In the genomic region with DNA sequence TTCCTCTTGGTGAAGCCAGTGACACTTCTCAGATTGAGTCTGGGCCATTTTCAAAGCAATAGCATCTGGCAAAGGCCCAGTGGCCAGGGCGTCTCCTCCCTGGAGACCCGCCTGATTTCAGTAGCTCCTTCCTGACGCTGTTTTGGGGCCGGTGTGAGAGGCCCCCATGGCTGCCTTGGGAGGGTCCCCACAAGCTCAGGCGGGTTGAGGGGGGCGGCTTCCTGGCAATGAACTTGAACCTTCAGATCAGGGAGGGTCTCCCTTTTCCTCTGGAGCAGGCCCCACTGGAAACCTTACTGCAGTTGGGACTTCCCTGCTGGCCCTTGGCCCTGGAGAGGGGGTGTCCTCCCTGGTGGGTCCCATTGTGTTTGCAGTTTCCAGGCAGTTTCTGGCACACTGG, we compare ENCODE assay signal across 15 cellular contexts.
DNase-seq lines count a peak whose midpoint lies in the region; ATAC-seq and TF ChIP-seq lines count a peak whose summit lies in the region.
"Had no signal": no experiment of that assay in that cellular context is flagged by ENCODE, and none has a peak within 500 bp of the region (broad histone marks: within the 10 kb centered on the region; RNA-seq: fewer than 3 reads in every experiment).

No MANE protein-coding gene starts in this region.

- H3K9ac ChIP-seq in OCI-LY3 (ENCODE audit: low read length): no peak overlapping the region; the same call in 1 of the 2 replicates
- H3K9ac ChIP-seq in neuronal stem cell (ENCODE audit: low read depth, low read length, poor library complexity): no peak overlapping the region

- H3K4me1 ChIP-seq in OCI-LY3 (ENCODE audit: low read length) (peaks cover 38% of the 10 kb centered on the region), heart left ventricle (peaks cover 0 to 6% (median 0%) of the 10 kb centered on the region in 12 donors), neuronal stem cell (ENCODE audit: control insufficient read depth in 2 of 2, insufficient read depth in 1 of 2, low read depth in 1 of 2, low read length in 2 of 2) (peaks cover 4 to 5% of the 10 kb centered on the region in 2 donors)

- DNase-seq in heart left ventricle (peak in 3 of 5 donors; percentile 17 to 36 (median 17)), neuronal stem cell (ENCODE audit: low spot score) (no peak), globus pallidus (ENCODE audit: low spot score) (no peak), HUDEP-2 (lab: John Stamatoyannopoulos, UW; ENCODE audit: unreplicated experiment in 76 of 76) (no peak)
- DNase-seq: ACHN; CD4-positive, CD25-positive, alpha-beta regulatory T cell; DMS 273 treated with DMSO at 0.1 percent for 48 hours; HFFc6; MG63; NCI-H1694; NCI-H2081 treated with DMSO at 0.1 percent for 48 hours had no signal

- H3K36me3 ChIP-seq in OCI-LY3 (replicated peaks; ENCODE audit: low read depth, low read length) (no peaks in the 10 kb centered on the region), heart left ventricle (no peaks in the 10 kb centered on the region), neuronal stem cell (replicated peaks in 1 of 2; ENCODE audit: control insufficient read depth in 2 of 2, insufficient read depth in 2 of 2, low read length in 2 of 2) (no peaks in the 10 kb centered on the region)
- H3K36me3 ChIP-seq: MG63 had no signal

- H3K4me2 ChIP-seq in OCI-LY3 (ENCODE audit: low read length) (peak overlapping the region; percentile 84), neuronal stem cell (ENCODE audit: insufficient read depth, low read length, poor library complexity, severe bottlenecking) (no peak overlapping the region)

- H2BK120ac ChIP-seq in neuronal stem cell (ENCODE audit: low read depth, low read length): no peak overlapping the region

- H3K9me3 ChIP-seq in OCI-LY3 (ENCODE audit: insufficient read depth, low read length) (no peaks in the 10 kb centered on the region), heart left ventricle (peaks cover 0 to 9% (median 0%) of the 10 kb centered on the region in 12 donors), neuronal stem cell (replicated peaks in 1 of 2; ENCODE audit: control insufficient read depth in 2 of 2, insufficient read depth in 1 of 2, low read depth in 1 of 2, low read length in 2 of 2) (no peaks in the 10 kb centered on the region)
- H3K9me3 ChIP-seq: MG63 had no signal

- no peak overlapping the region for H4K8ac ChIP-seq in neuronal stem cell (ENCODE audit: low read depth, low read length)

- TF ChIP-seq CTCF in C4-2B (conservative IDR thresholded peaks at IDR 0.05) (no peak), OCI-LY3 (IDR thresholded peaks at IDR 0.05; ENCODE audit: low read depth, low read length) (no peak), heart left ventricle (IDR thresholded peaks at IDR 0.05) (no peak)

- H3K79me1 ChIP-seq in neuronal stem cell (ENCODE audit: low read depth, low read length): no peaks in the 10 kb centered on the region

- no peak overlapping the region for H3K27ac Mint-ChIP-seq in stimulated activated memory B cell treated with anti-CD40 and anti-IgM and Interleukin-4, amounts not matched to agents 10 μg/mL and 1 μg/mL and 100 μg/mL, for 72 hours
- H3K27ac Mint-ChIP-seq: CD4-positive, CD25-positive, alpha-beta regulatory T cell; HFFc6 had no signal

- H3K27ac ChIP-seq in C4-2B: peak overlapping the region; percentile 97
- peak overlapping the region; percentile 58 for H3K27ac ChIP-seq in OCI-LY3 (ENCODE audit: low read length)
- H3K27ac ChIP-seq in heart left ventricle: no peak overlapping the region
- no peak overlapping the region for H3K27ac ChIP-seq in neuronal stem cell (replicated peaks; ENCODE audit: low read length)

- H3K27me3 Mint-ChIP-seq in stimulated activated memory B cell treated with anti-CD40 and anti-IgM and Interleukin-4, amounts not matched to agents 10 μg/mL and 1 μg/mL and 100 μg/mL, for 72 hours: peaks cover 26% of the 10 kb centered on the region
- H3K27me3 Mint-ChIP-seq: CD4-positive, CD25-positive, alpha-beta regulatory T cell had no signal

- H3K79me2 ChIP-seq in OCI-LY3 (ENCODE audit: low read length): no peaks in the 10 kb centered on the region

- 42 to 73% (median 69%) methylated on average over 6 of the region's 6 CpGs for WGBS in heart left ventricle, 4 donors
- WGBS in neuronal stem cell (ENCODE audit: extremely low coverage in 2 of 2, insufficient read length in 2 of 2, insufficient replicate concordance in 1 of 2), 2 donors: no CpG with 5 or more reads among the region's 6 CpGs

- no peaks in the 10 kb centered on the region for H3K9me3 Mint-ChIP-seq in stimulated activated memory B cell treated with anti-CD40 and anti-IgM and Interleukin-4, amounts not matched to agents 10 μg/mL and 1 μg/mL and 100 μg/mL, for 72 hours

- H2BK5ac ChIP-seq in neuronal stem cell (ENCODE audit: low read length): peak overlapping the region; percentile 34

- H3K4me3 Mint-ChIP-seq in stimulated activated memory B cell treated with anti-CD40 and anti-IgM and Interleukin-4, amounts not matched to agents 10 μg/mL and 1 μg/mL and 100 μg/mL, for 72 hours: no peak overlapping the region
- H3K4me3 Mint-ChIP-seq: CD4-positive, CD25-positive, alpha-beta regulatory T cell; HFFc6 had no signal

- no peak overlapping the region for H3K14ac ChIP-seq in neuronal stem cell (ENCODE audit: low read length)

- intact Hi-C loops in heart left ventricle (cut with DNase I): loop anchor here in 1 of 10 donors (5.0 kb wide), 1 partner anchor 32 kb away; no protein-coding TSS in a partner anchor

- H3K36me3 Mint-ChIP-seq in stimulated activated memory B cell treated with anti-CD40 and anti-IgM and Interleukin-4, amounts not matched to agents 10 μg/mL and 1 μg/mL and 100 μg/mL, for 72 hours: no peaks in the 10 kb centered on the region
- H3K36me3 Mint-ChIP-seq: CD4-positive, CD25-positive, alpha-beta regulatory T cell had no signal

- no peak overlapping the region for H4K91ac ChIP-seq in neuronal stem cell (ENCODE audit: low read depth, low read length, poor library complexity)

- H3K27me3 ChIP-seq in OCI-LY3 (ENCODE audit: low read depth, low read length): no peaks in the 10 kb centered on the region; the same call in 1 of the 2 replicates
- no peaks in the 10 kb centered on the region for H3K27me3 ChIP-seq in heart left ventricle
- H3K27me3 ChIP-seq in neuronal stem cell (ENCODE audit: control insufficient read depth in 3 of 3, insufficient read depth in 3 of 3, low read depth in 1 of 3, low read length in 3 of 3): peaks cover 0 to 5% (median 0%) of the 10 kb centered on the region in 3 experiments
- H3K27me3 ChIP-seq: MG63 had no signal

- peak overlapping the region; percentile 51 for H3K4me3 ChIP-seq in OCI-LY3 (ENCODE audit: low read length)
- no peak overlapping the region for H3K4me3 ChIP-seq in heart left ventricle
- no peak overlapping the region for H3K4me3 ChIP-seq in neuronal stem cell (ENCODE audit: low read length in 2 of 2)
- H3K4me3 ChIP-seq: MG63 had no signal

- H3K4ac ChIP-seq in neuronal stem cell (ENCODE audit: low read length): no peak overlapping the region

- no peak for TF ChIP-seq POLR2A in heart left ventricle (IDR thresholded peaks at IDR 0.05)

- no peak overlapping the region for H2AFZ ChIP-seq in OCI-LY3 (ENCODE audit: low read depth, low read length)
- no peak overlapping the region for H2AFZ ChIP-seq in neuronal stem cell (ENCODE audit: low read length)

- peaks cover 26% of the 10 kb centered on the region for H3K4me1 Mint-ChIP-seq in stimulated activated memory B cell treated with anti-CD40 and anti-IgM and Interleukin-4, amounts not matched to agents 10 μg/mL and 1 μg/mL and 100 μg/mL, for 72 hours

- peak overlapping the region; percentile 32 for H3K18ac ChIP-seq in neuronal stem cell (ENCODE audit: low read length)

- no peaks in the 10 kb centered on the region for H4K20me1 ChIP-seq in OCI-LY3 (ENCODE audit: insufficient read depth, low read length)

- no peak for ATAC-seq in heart left ventricle
- ATAC-seq in stimulated activated memory B cell treated with anti-CD40 and anti-IgM and Interleukin-4, amounts not matched to agents 10 μg/mL and 1 μg/mL and 100 μg/mL, for 72 hours: no peak
- ATAC-seq: Panc1 had no signal

- no peak overlapping the region for H2AK5ac ChIP-seq in neuronal stem cell (ENCODE audit: low read depth, low read length)

- H2BK12ac ChIP-seq in neuronal stem cell (ENCODE audit: low read length): no peak overlapping the region

- H2BK15ac ChIP-seq in neuronal stem cell (ENCODE audit: low read length): no peak overlapping the region

- no peak overlapping the region for H3K23ac ChIP-seq in neuronal stem cell (ENCODE audit: low read depth, low read length, poor library complexity)

Comparison
In these comparisons a context has a peak if more than half of its experiments do, and no peak if none do; other contexts are left out.
1. H3K27ac ChIP-seq: peak in C4-2B (single experiment) and OCI-LY3 (single experiment); none in heart left ventricle (0 of 12) and neuronal stem cell (single experiment).
2. DNase-seq: peak in heart left ventricle (3 of 5); none in neuronal stem cell (single experiment), globus pallidus (single experiment) and HUDEP-2 (0 of 76).